Comparison of ENCODE assay signal across 23 cellular contexts in the genomic region with DNA sequence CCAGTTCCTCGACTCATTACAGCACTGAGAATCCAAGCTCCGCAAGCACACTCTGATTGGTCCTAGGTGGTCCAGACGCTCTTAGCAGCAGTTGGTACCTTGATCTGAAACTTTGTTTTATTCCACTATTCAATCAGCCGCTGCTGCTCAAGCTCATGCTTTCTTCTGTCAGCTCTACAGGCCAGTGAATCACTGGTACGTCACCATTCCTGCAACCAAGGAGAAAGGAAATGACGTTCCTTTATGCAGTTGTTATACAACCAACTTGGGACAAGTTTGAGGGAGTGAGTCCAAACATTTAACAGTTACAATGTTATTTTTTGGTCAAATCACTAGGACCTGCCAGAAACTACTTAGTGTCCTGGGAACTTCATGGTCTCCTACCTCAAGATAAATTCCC.
"Had no signal": no experiment of that assay in that cellular context is flagged by ENCODE, and none has a peak within 500 bp of the region (broad histone marks: within the 10 kb centered on the region; RNA-seq: fewer than 3 reads in every experiment).

No MANE protein-coding gene starts in this region.

- H3K4me3 ChIP-seq: cardiac muscle cell, Peyer's patch had no signal

- DNase-seq: activated B cell treated with CpG ODN at 0.5 μM for 24 hours; activated CD4-positive, alpha-beta memory T cell treated with anti-CD3 and anti-CD28 coated beads for 36 hours; activated CD4-positive, alpha-beta T cell treated with anti-CD3 and anti-CD28 coated beads for 1 hour; activated CD4-positive, alpha-beta T cell treated with anti-CD3 and anti-CD28 coated beads, Interleukin-2, amount 10 ng/mL, durations not matched to agents 7 days and 5 days; activated CD8-positive, alpha-beta memory T cell treated with anti-CD3 and anti-CD28 coated beads for 24 hours; activated gamma-delta T cell; activated naive CD4-positive, alpha-beta T cell treated with anti-CD3 and anti-CD28 coated beads for 36 hours; activated T-cell treated with anti-CD3 and anti-CD28 coated beads, Interleukin-2, amount 50 U/mL, for 48 hours; brain microvascular endothelial cell; NCI-H1048; NCI-H146; NCI-H187 treated with DMSO at 0.1 percent for 48 hours; NCI-H2081 treated with DMSO at 0.1 percent for 48 hours; NCI-H2171; NCI-H2227 treated with DMSO at 0.1 percent for 48 hours; NCI-H526 treated with DMSO at 0.1 percent for 48 hours; NCI-H82; NK-92 treated with Interleukin-12 subunit alpha and Interleukin-12 subunit beta, amount 100 ng/mL, for 24 hours; OCI-M1; Peyer's patch; SHP77 treated with DMSO at 0.1 percent for 48 hours had no signal

- H3K36me3 ChIP-seq: brain microvascular endothelial cell, cardiac muscle cell, Peyer's patch had no signal

- H3K27ac ChIP-seq: brain microvascular endothelial cell, cardiac muscle cell, Peyer's patch had no signal

- H3K4me1 ChIP-seq: Peyer's patch had no signal

- H3K27me3 ChIP-seq: brain microvascular endothelial cell, cardiac muscle cell, Peyer's patch had no signal

- ATAC-seq: activated T-helper 17 cell treated with anti-CD3 and anti-CD28 coated beads, Interleukin-2, amount 50 U/mL, for 72 hours had no signal

- H3K9me3 ChIP-seq: Peyer's patch had no signal
